ENCODE assay signal across 24 cellular contexts in genomic region chr12:64521838-64522237, GRCh38.
DNase-seq lines count a peak whose midpoint lies in the region; TF ChIP-seq lines count a peak whose summit lies in the region.
"Had no signal": no experiment of that assay in that cellular context is flagged by ENCODE, and none has a peak within 500 bp of the region (broad histone marks: within the 10 kb centered on the region; RNA-seq: fewer than 3 reads in every experiment).

No MANE protein-coding gene starts in this region.

- H3K36me3 ChIP-seq in SK-N-MC (ENCODE audit: insufficient read depth, low read length): no peaks in the 10 kb centered on the region
- H3K36me3 ChIP-seq: ascending aorta, esophagus muscularis mucosa, left ventricle myocardium inferior, MG63, vagina had no signal

- H3K9ac ChIP-seq in SK-N-MC (ENCODE audit: insufficient read length): peak overlapping the region; percentile 55

- TF ChIP-seq CTCF in type B pancreatic cell (conservative IDR thresholded peaks at IDR 0.05): no peak

- no peaks in the 10 kb centered on the region for H3K9me3 Mint-ChIP-seq in activated naive CD4-positive, alpha-beta T cell treated with anti-CD3 and anti-CD28 coated beads for 36 hours
- H3K9me3 Mint-ChIP-seq in type B pancreatic cell: no peaks in the 10 kb centered on the region
- H3K9me3 Mint-ChIP-seq: activated B cell treated with CpG ODN at 0.5 μM for 24 hours; activated CD4-positive, alpha-beta memory T cell treated with anti-CD3 and anti-CD28 coated beads for 36 hours; activated naive CD4-positive, alpha-beta T cell treated with anti-CD3 and anti-CD28 coated beads, Interleukin-2, amount 10 ng/mL, durations not matched to agents 7 days and 5 days had no signal

- no peak overlapping the region for H3K4me3 Mint-ChIP-seq in activated naive CD4-positive, alpha-beta T cell treated with anti-CD3 and anti-CD28 coated beads for 36 hours
- H3K4me3 Mint-ChIP-seq in type B pancreatic cell: no peak overlapping the region
- H3K4me3 Mint-ChIP-seq: activated B cell treated with CpG ODN at 0.5 μM for 24 hours; activated CD4-positive, alpha-beta memory T cell treated with anti-CD3 and anti-CD28 coated beads for 36 hours; activated naive CD4-positive, alpha-beta T cell treated with anti-CD3 and anti-CD28 coated beads, Interleukin-2, amount 10 ng/mL, durations not matched to agents 7 days and 5 days had no signal

- H3K27ac ChIP-seq in SK-N-MC: peak overlapping the region; percentile 50
- H3K27ac ChIP-seq: ascending aorta, esophagus muscularis mucosa, HL-60, left ventricle myocardium inferior, vagina had no signal

- CTCF ChIA-PET in activated naive CD4-positive, alpha-beta T cell treated with anti-CD3 and anti-CD28 coated beads for 36 hours (lab: Charles Lee): interaction anchor here (0.6 kb wide), 1 partner anchor 181 kb away, joined by 6 read pairs; no protein-coding TSS in a partner anchor

- H3K36me3 Mint-ChIP-seq in activated naive CD4-positive, alpha-beta T cell treated with anti-CD3 and anti-CD28 coated beads for 36 hours (ENCODE audit: low read depth): no peaks in the 10 kb centered on the region
- H3K36me3 Mint-ChIP-seq in type B pancreatic cell: no peaks in the 10 kb centered on the region
- H3K36me3 Mint-ChIP-seq: activated CD4-positive, alpha-beta memory T cell treated with anti-CD3 and anti-CD28 coated beads for 36 hours; activated naive CD4-positive, alpha-beta T cell treated with anti-CD3 and anti-CD28 coated beads, Interleukin-2, amount 10 ng/mL, durations not matched to agents 7 days and 5 days had no signal

- intact Hi-C loops in activated naive CD4-positive, alpha-beta T cell treated with anti-CD3 and anti-CD28 coated beads for 36 hours (cut with micrococcal nuclease): no loop called here

- H3K4me1 Mint-ChIP-seq in activated naive CD4-positive, alpha-beta T cell treated with anti-CD3 and anti-CD28 coated beads for 36 hours (ENCODE audit: low read depth): no peaks in the 10 kb centered on the region
- H3K4me1 Mint-ChIP-seq in type B pancreatic cell (ENCODE audit: unreplicated experiment): peaks cover 13% of the 10 kb centered on the region
- H3K4me1 Mint-ChIP-seq: activated B cell treated with CpG ODN at 0.5 μM for 24 hours had no signal

- H3K9me3 ChIP-seq in SK-N-MC (ENCODE audit: low read depth, low read length): no peaks in the 10 kb centered on the region
- H3K9me3 ChIP-seq: ascending aorta, esophagus muscularis mucosa, left ventricle myocardium inferior, MG63, vagina had no signal

- H3K4me3 ChIP-seq in SK-N-MC: 0 out of 2 replicates have a peak overlapping the region, but pooled peaks have one; percentile 33
- H3K4me3 ChIP-seq: ascending aorta, esophagus muscularis mucosa, left ventricle myocardium inferior, MG63, vagina had no signal

- H3K27ac Mint-ChIP-seq in activated naive CD4-positive, alpha-beta T cell treated with anti-CD3 and anti-CD28 coated beads for 36 hours: peak overlapping the region; percentile 50
- H3K27ac Mint-ChIP-seq in type B pancreatic cell: peak overlapping the region; percentile 27
- H3K27ac Mint-ChIP-seq: activated B cell treated with CpG ODN at 0.5 μM for 24 hours; activated CD4-positive, alpha-beta memory T cell treated with anti-CD3 and anti-CD28 coated beads for 36 hours; activated naive CD4-positive, alpha-beta T cell treated with anti-CD3 and anti-CD28 coated beads, Interleukin-2, amount 10 ng/mL, durations not matched to agents 7 days and 5 days had no signal

- DNase-seq in activated naive CD4-positive, alpha-beta T cell treated with anti-CD3 and anti-CD28 coated beads for 36 hours: no peak
- DNase-seq in activated naive CD4-positive, alpha-beta T cell treated with Interleukin-2 at 50 U/mL for 16 hours: no peak
- DNase-seq in SK-N-MC (ENCODE audit: low read depth, low spot score) (no peak), inferior parietal cortex (ENCODE audit: extremely low spot score) (peak; percentile 52), type B pancreatic cell (ENCODE audit: extremely low spot score, unreplicated experiment) (no peak), SW 1271 (lab: John Stamatoyannopoulos, UW) (no peak), cortex of kidney (lab: John Stamatoyannopoulos, UW) (no peak), amniotic stem cell (lab: John Stamatoyannopoulos, UW) (no peak)
- DNase-seq: ACHN; activated B cell treated with CpG ODN at 0.5 μM for 24 hours; activated CD4-positive, alpha-beta memory T cell treated with anti-CD3 and anti-CD28 coated beads for 36 hours; activated naive CD4-positive, alpha-beta T cell treated with anti-CD3 and anti-CD28 coated beads, Interleukin-2, amount 10 ng/mL, durations not matched to agents 7 days and 5 days; DMS 273 treated with DMSO at 0.1 percent for 48 hours; effector CD4-positive, alpha-beta T cell; left ventricle myocardium inferior; MG63; nucleus accumbens; retina; stimulated activated CD8-positive, alpha-beta memory T cell treated with anti-CD3 and anti-CD28 coated beads, Interleukin-4, amount 100 ng/mL, for 48 hours; substantia nigra had no signal

- H3K27me3 Mint-ChIP-seq in activated naive CD4-positive, alpha-beta T cell treated with anti-CD3 and anti-CD28 coated beads for 36 hours (ENCODE audit: low read depth): peaks cover 8% of the 10 kb centered on the region
- no peaks in the 10 kb centered on the region for H3K27me3 Mint-ChIP-seq in type B pancreatic cell
- H3K27me3 Mint-ChIP-seq: activated B cell treated with CpG ODN at 0.5 μM for 24 hours had no signal
